ENCODE assay signal across 14 cellular contexts in genomic region chr2:171436307-171436706, GRCh38.
DNase-seq lines count a peak whose midpoint lies in the region; ATAC-seq, FAIRE-seq and TF ChIP-seq lines count a peak whose summit lies in the region.
"Had no signal": no experiment of that assay in that cellular context is flagged by ENCODE, and none has a peak within 500 bp of the region (broad histone marks: within the 10 kb centered on the region; RNA-seq: fewer than 3 reads in every experiment).

No MANE protein-coding gene starts in this region.

- no peak overlapping the region for H3K27ac Mint-ChIP-seq in activated naive CD4-positive, alpha-beta T cell treated with anti-CD3 and anti-CD28 coated beads, Interleukin-2, amount 50 U/mL, for 24 hours

- no peaks in the 10 kb centered on the region for H3K27me3 Mint-ChIP-seq in activated naive CD4-positive, alpha-beta T cell treated with anti-CD3 and anti-CD28 coated beads, Interleukin-2, amount 50 U/mL, for 24 hours
- H3K27me3 Mint-ChIP-seq: activated CD8-positive, alpha-beta T cell treated with anti-CD3 and anti-CD28 coated beads for 36 hours; B cell; naive B cell had no signal

- FAIRE-seq in RCC 7860 (lab: Jason Lieb, UNC), result peak; percentile 88
- FAIRE-seq in urothelium cell line (lab: Jason Lieb, UNC), result no peak

- peaks cover 38% of the 10 kb centered on the region for H3K36me3 Mint-ChIP-seq in activated naive CD4-positive, alpha-beta T cell treated with anti-CD3 and anti-CD28 coated beads, Interleukin-2, amount 50 U/mL, for 24 hours

- peak overlapping the region; percentile 11 for H3K4me3 Mint-ChIP-seq in activated naive CD4-positive, alpha-beta T cell treated with anti-CD3 and anti-CD28 coated beads, Interleukin-2, amount 50 U/mL, for 24 hours

- H3K9me3 Mint-ChIP-seq in activated naive CD4-positive, alpha-beta T cell treated with anti-CD3 and anti-CD28 coated beads, Interleukin-2, amount 50 U/mL, for 24 hours, result no peaks in the 10 kb centered on the region
- H3K9me3 Mint-ChIP-seq: activated CD8-positive, alpha-beta T cell treated with anti-CD3 and anti-CD28 coated beads for 36 hours had no signal

- H3K4me1 Mint-ChIP-seq in activated naive CD4-positive, alpha-beta T cell treated with anti-CD3 and anti-CD28 coated beads, Interleukin-2, amount 50 U/mL, for 24 hours, result peaks cover 65% of the 10 kb centered on the region

- no peak for TF ChIP-seq CTCF in GM13976 (IDR thresholded peaks at IDR 0.05; ENCODE audit: borderline replicate concordance, control extremely low read depth, extremely low read depth, insufficient read depth, missing control alignments)

- H3K27ac ChIP-seq in substantia nigra (ENCODE audit: low read depth, low read length, poor library complexity, severe bottlenecking), result no peak overlapping the region

- in situ Hi-C loops in GM13976 (cut with MboI; ENCODE audit: low sequenced_read_pairs, unreplicated experiment), result loop anchor here (25.0 kb wide), 1 partner anchor 449 kb away; no protein-coding TSS in a partner anchor

- no peak for DNase-seq in activated naive CD4-positive, alpha-beta T cell treated with anti-CD3 and anti-CD28 coated beads, Interleukin-2, amount 50 U/mL, for 16 hours
- peak; percentile 80 for DNase-seq in RCC 7860 (ENCODE audit: low spot score)
- DNase-seq in fibroblast of gingiva (ENCODE audit: low read depth), result peak; percentile 42
- DNase-seq in urothelium cell line (ENCODE audit: low spot score), result peak; percentile 21
- DNase-seq in substantia nigra (lab: John Stamatoyannopoulos, UW), result no peak
- no peak for DNase-seq in GM13976 (ENCODE audit: low spot score)
- DNase-seq: activated CD8-positive, alpha-beta T cell treated with anti-CD3 and anti-CD28 coated beads for 36 hours; islet precursor cell; naive B cell; NCI-H1417 treated with DMSO at 0.1 percent for 48 hours; T-helper 2 cell had no signal

- ATAC-seq in HG03469 (IDR thresholded peaks at IDR 0.05; ENCODE audit: unreplicated experiment), result no peak
- ATAC-seq: activated CD8-positive, alpha-beta T cell treated with anti-CD3 and anti-CD28 coated beads for 36 hours had no signal

Comparison
In these comparisons a context has a peak if more than half of its experiments do, and no peak if none do; other contexts are left out.
1. DNase-seq: peak in RCC 7860 (single experiment), fibroblast of gingiva (single experiment) and urothelium cell line (single experiment); none in activated naive CD4-positive, alpha-beta T cell treated with anti-CD3 and anti-CD28 coated beads, Interleukin-2, amount 50 U/mL, for 16 hours (single experiment), substantia nigra (0 of 49) and GM13976 (single experiment).